ENCODE assay signal across 1 cellular context in genomic region chr17:39939588-39940419, GRCh38.
TF ChIP-seq lines count a peak whose summit lies in the region.

No MANE protein-coding gene starts in this region.

TF ChIP-seq in K562, 482 proteins besides CTCF, POLR2A, EP300 and RAD21 (continues in another document):
- TF ChIP-seq ZNF239 (CRISPR knock-in tag; IDR thresholded peaks at IDR 0.05), result no peak
- TF ChIP-seq JUN (IDR thresholded peaks at IDR 0.05; ENCODE audit: borderline replicate concordance, low read depth, low read length), result peak; percentile 70; the same call in 1 of the 2 replicates
- no peak for TF ChIP-seq JUN (CRISPR knock-in tag; IDR thresholded peaks at IDR 0.05; ENCODE audit: borderline replicate concordance)
- no peak for TF ChIP-seq ZNF124 (CRISPR knock-in tag; IDR thresholded peaks at IDR 0.05)
- peak; percentile 86 to 93 for TF ChIP-seq FOXK2 (conservative IDR thresholded peaks at IDR 0.05 in 1 of 2, IDR thresholded peaks at IDR 0.05 in 1 of 2; ENCODE audit: low read depth in 2 of 2)
- TF ChIP-seq ZNF778 (CRISPR knock-in tag; IDR thresholded peaks at IDR 0.05), result no peak
- TF ChIP-seq ZNF609 (CRISPR knock-in tag; IDR thresholded peaks at IDR 0.05; ENCODE audit: borderline replicate concordance), result no peak
- no peak for TF ChIP-seq ZHX1 (conservative IDR thresholded peaks at IDR 0.05; ENCODE audit: low read length)
- TF ChIP-seq PTRF (tag; IDR thresholded peaks at IDR 0.05), result no peak
- no peak for TF ChIP-seq KAT7 (CRISPR knock-in tag; IDR thresholded peaks at IDR 0.05; ENCODE audit: borderline replicate concordance)
- TF ChIP-seq ILF3 (IDR thresholded peaks at IDR 0.05; ENCODE audit: borderline replicate concordance), result no peak
- TF ChIP-seq XRCC5 (IDR thresholded peaks at IDR 0.05; ENCODE audit: low read depth, low read length), result 0 out of 2 replicates have a peak, but pooled peaks have one; percentile 34
- TF ChIP-seq CLOCK (CRISPR knock-in tag; IDR thresholded peaks at IDR 0.05; ENCODE audit: borderline replicate concordance), result no peak
- TF ChIP-seq RBBP5 (IDR thresholded peaks at IDR 0.05; ENCODE audit: borderline replicate concordance, insufficient read depth, low read length, poor library complexity, severe bottlenecking), result peak; percentile 52
- TF ChIP-seq NFIC (IDR thresholded peaks at IDR 0.05), result no peak
- 0 out of 2 replicates have a peak, but pooled peaks have one; percentile 49 for TF ChIP-seq CREM (IDR thresholded peaks at IDR 0.05; ENCODE audit: low read depth)
- no peak for TF ChIP-seq ZZZ3 (IDR thresholded peaks at IDR 0.05)
- TF ChIP-seq E2F3 (CRISPR knock-in tag; IDR thresholded peaks at IDR 0.05), result no peak
- TF ChIP-seq RB1 (IDR thresholded peaks at IDR 0.05; ENCODE audit: low read depth), result no peak
- TF ChIP-seq GTF3C2 (IDR thresholded peaks at IDR 0.05; ENCODE audit: borderline replicate concordance, extremely low read depth, insufficient read length), result no peak
- TF ChIP-seq NCOA2 (IDR thresholded peaks at IDR 0.05; ENCODE audit: partially characterized antibody in 2 of 2), result no peak
- no peak for TF ChIP-seq MAFK (IDR thresholded peaks at IDR 0.05; ENCODE audit: low read length)
- no peak for TF ChIP-seq PPARD (CRISPR knock-in tag; IDR thresholded peaks at IDR 0.05)
- TF ChIP-seq ZNF324 (CRISPR knock-in tag; IDR thresholded peaks at IDR 0.05), result no peak
- no peak for TF ChIP-seq SRSF7 (optimal IDR thresholded peaks at IDR 0.05; ENCODE audit: low read depth, low read length)
- TF ChIP-seq ZNF644 (tag; IDR thresholded peaks at IDR 0.05; ENCODE audit: low read depth), result no peak
- no peak for TF ChIP-seq DDX20 (tag; IDR thresholded peaks at IDR 0.05; ENCODE audit: low read depth)
- TF ChIP-seq HDAC6 (IDR thresholded peaks at IDR 0.05; ENCODE audit: low read depth, low read length), result no peak
- TF ChIP-seq SAFB (IDR thresholded peaks at IDR 0.05; ENCODE audit: borderline replicate concordance, low read depth, low read length), result no peak
- TF ChIP-seq MAFG (tag; conservative IDR thresholded peaks at IDR 0.05), result peak; percentile 71
- TF ChIP-seq SRSF3 (IDR thresholded peaks at IDR 0.05; ENCODE audit: insufficient read depth, low read length), result no peak
- 0 out of 2 replicates have a peak, but pooled peaks have one; percentile 35 for TF ChIP-seq TEAD4 (IDR thresholded peaks at IDR 0.05; ENCODE audit: low read length)
- TF ChIP-seq TEAD4 (CRISPR knock-in tag; IDR thresholded peaks at IDR 0.05; ENCODE audit: borderline replicate concordance), result no peak
- no peak for TF ChIP-seq SFPQ (IDR thresholded peaks at IDR 0.05; ENCODE audit: low read depth, low read length)
- TF ChIP-seq ZSCAN29 (IDR thresholded peaks at IDR 0.05), result no peak
- no peak for TF ChIP-seq ZKSCAN1 (IDR thresholded peaks at IDR 0.05; ENCODE audit: low read depth, low read length)
- no peak for TF ChIP-seq EHMT2 (IDR thresholded peaks at IDR 0.05)
- no peak for TF ChIP-seq CCAR2 (IDR thresholded peaks at IDR 0.05; ENCODE audit: low read depth, low read length)
- TF ChIP-seq KLF1 (tag; IDR thresholded peaks at IDR 0.05), result no peak
- no peak for TF ChIP-seq MYBL2 (IDR thresholded peaks at IDR 0.05; ENCODE audit: low read depth)
- no peak for TF ChIP-seq MYBL2 (CRISPR knock-in tag; IDR thresholded peaks at IDR 0.05; ENCODE audit: borderline replicate concordance)
- no peak for TF ChIP-seq ZBTB34 (CRISPR knock-in tag; IDR thresholded peaks at IDR 0.05)
- TF ChIP-seq ZNF3 (CRISPR knock-in tag; IDR thresholded peaks at IDR 0.05), result no peak
- TF ChIP-seq ZNF23 (CRISPR knock-in tag; IDR thresholded peaks at IDR 0.05), result no peak
- no peak for TF ChIP-seq RAD51 (IDR thresholded peaks at IDR 0.05; ENCODE audit: borderline replicate concordance, low read depth)
- no peak for TF ChIP-seq SAP30 (IDR thresholded peaks at IDR 0.05; ENCODE audit: borderline replicate concordance, insufficient read depth, low read depth, low read length, poor library complexity, severe bottlenecking)
- 0 out of 2 replicates have a peak, but pooled peaks have one; percentile 20 for TF ChIP-seq KLF16 (IDR thresholded peaks at IDR 0.05)
- no peak for TF ChIP-seq HDAC1 (IDR thresholded peaks at IDR 0.05)
- no peak for TF ChIP-seq JUNB (CRISPR knock-in tag; conservative IDR thresholded peaks at IDR 0.05)
- TF ChIP-seq NR2C2 (CRISPR knock-in tag; IDR thresholded peaks at IDR 0.05), result no peak
- TF ChIP-seq NR2C2 (tag; IDR thresholded peaks at IDR 0.05), result no peak
- TF ChIP-seq CGGBP1 (CRISPR knock-in tag; IDR thresholded peaks at IDR 0.05), result no peak
- TF ChIP-seq EZH2 (IDR thresholded peaks at IDR 0.05; ENCODE audit: borderline replicate concordance, low read depth, low read length), result no peak
- TF ChIP-seq PRMT5 (CRISPR knock-in tag; IDR thresholded peaks at IDR 0.05), result no peak
- no peak for TF ChIP-seq SRSF1 (IDR thresholded peaks at IDR 0.05; ENCODE audit: low read depth, low read length)
- no peak for TF ChIP-seq ZFPM2 (CRISPR knock-in tag; IDR thresholded peaks at IDR 0.05)
- no peak for TF ChIP-seq BRD9 (IDR thresholded peaks at IDR 0.05; ENCODE audit: low read depth, partially characterized antibody)
- TF ChIP-seq SMAD4 (CRISPR knock-in tag; conservative IDR thresholded peaks at IDR 0.05), result no peak
- no peak for TF ChIP-seq ETV1 (tag; conservative IDR thresholded peaks at IDR 0.05; ENCODE audit: low read depth)
